ENCODE assay signal across 30 cellular contexts in genomic region chr5:17361331-17361730, GRCh38.
"Had no signal": no experiment of that assay in that cellular context is flagged by ENCODE, and none has a peak within 500 bp of the region (broad histone marks: within the 10 kb centered on the region; RNA-seq: fewer than 3 reads in every experiment).

No MANE protein-coding gene starts in this region.

- H3K27ac ChIP-seq: adrenal gland, body of pancreas, colonic mucosa, epithelial cell of prostate, esophagus squamous epithelium, gastroesophageal sphincter had no signal

- H3K27me3 ChIP-seq: adrenal gland, body of pancreas, colonic mucosa, esophagus squamous epithelium, gastroesophageal sphincter had no signal

- H3K36me3 ChIP-seq: adrenal gland, colonic mucosa, esophagus squamous epithelium, gastroesophageal sphincter had no signal

- ATAC-seq: activated CD4-positive, alpha-beta T cell treated with anti-CD3 and anti-CD28 coated beads for 36 hours; activated CD8-positive, alpha-beta memory T cell treated with anti-CD3 and anti-CD28 coated beads, Interleukin-2, amount 10 ng/mL, durations not matched to agents 7 days and 5 days; activated CD8-positive, alpha-beta T cell treated with anti-CD3 and anti-CD28 coated beads, Interleukin-2, amount 10 ng/mL, durations not matched to agents 7 days and 5 days; activated naive CD8-positive, alpha-beta T cell treated with anti-CD3 and anti-CD28 coated beads, Interleukin-2, amount 50 U/mL, for 24 hours; body of pancreas; gastroesophageal sphincter had no signal

- H3K27ac Mint-ChIP-seq: activated CD4-positive, alpha-beta memory T cell treated with anti-CD3 and anti-CD28 coated beads for 36 hours; activated CD4-positive, alpha-beta T cell treated with anti-CD3 and anti-CD28 coated beads for 36 hours; activated CD4-positive, alpha-beta T cell treated with anti-CD3 and anti-CD28 coated beads, Interleukin-2, amount 10 ng/mL, durations not matched to agents 24 days and 14 days; activated CD8-positive, alpha-beta memory T cell treated with anti-CD3 and anti-CD28 coated beads, Interleukin-2, amount 10 ng/mL, durations not matched to agents 7 days and 5 days; activated CD8-positive, alpha-beta T cell treated with anti-CD3 and anti-CD28 coated beads, Interleukin-2, amount 10 ng/mL, durations not matched to agents 7 days and 5 days; activated naive CD4-positive, alpha-beta T cell treated with anti-CD3 and anti-CD28 coated beads for 36 hours; activated naive CD4-positive, alpha-beta T cell treated with anti-CD3 and anti-CD28 coated beads, Interleukin-2, amount 50 U/mL, for 24 hours; activated naive CD8-positive, alpha-beta T cell treated with anti-CD3 and anti-CD28 coated beads for 36 hours; activated naive CD8-positive, alpha-beta T cell treated with anti-CD3 and anti-CD28 coated beads, Interleukin-2, amount 50 U/mL, for 24 hours; activated T-helper 1 cell treated with anti-CD3 and anti-CD28 coated beads, Interleukin-12 subunit alpha, Interleukin-12 subunit beta, Interleukin-2, Interleukin-4 antibody, amounts not matched to agents 30 ng/mL and 10 ng/mL and 1 ng/mL, durations not matched to agents 14 hours and 24 hours and 36 hours; activated T-helper 2 cell treated with anti-CD3 and anti-CD28 coated beads, Interferon-gamma antibody, Interleukin-2, Interleukin-4, amounts not matched to agents 10 μg/mL and 5 μg/mL and 100 μg/mL, durations not matched to agents 14 hours and 24 hours and 36 hours had no signal

- H3K36me3 Mint-ChIP-seq: activated CD4-positive, alpha-beta memory T cell treated with anti-CD3 and anti-CD28 coated beads for 36 hours; activated CD8-positive, alpha-beta memory T cell treated with anti-CD3 and anti-CD28 coated beads, Interleukin-2, amount 10 ng/mL, durations not matched to agents 7 days and 5 days; activated naive CD4-positive, alpha-beta T cell treated with anti-CD3 and anti-CD28 coated beads, Interleukin-2, amount 50 U/mL, for 24 hours; activated naive CD8-positive, alpha-beta T cell treated with anti-CD3 and anti-CD28 coated beads for 36 hours had no signal

- H3K27me3 Mint-ChIP-seq: activated CD4-positive, alpha-beta memory T cell treated with anti-CD3 and anti-CD28 coated beads for 36 hours; activated CD4-positive, alpha-beta T cell treated with anti-CD3 and anti-CD28 coated beads for 36 hours; activated CD4-positive, alpha-beta T cell treated with anti-CD3 and anti-CD28 coated beads, Interleukin-2, amount 10 ng/mL, durations not matched to agents 24 days and 14 days; activated CD8-positive, alpha-beta memory T cell treated with anti-CD3 and anti-CD28 coated beads, Interleukin-2, amount 10 ng/mL, durations not matched to agents 7 days and 5 days; activated naive CD4-positive, alpha-beta T cell treated with anti-CD3 and anti-CD28 coated beads, Interleukin-2, amount 50 U/mL, for 24 hours; activated naive CD8-positive, alpha-beta T cell treated with anti-CD3 and anti-CD28 coated beads for 36 hours; activated naive CD8-positive, alpha-beta T cell treated with anti-CD3 and anti-CD28 coated beads, Interleukin-2, amount 50 U/mL, for 24 hours had no signal

- H3K9me3 ChIP-seq: adrenal gland, colonic mucosa, esophagus squamous epithelium, gastroesophageal sphincter had no signal

- DNase-seq: activated CD4-positive, alpha-beta memory T cell treated with anti-CD3 and anti-CD28 coated beads for 36 hours; activated CD4-positive, alpha-beta T cell treated with anti-CD3 and anti-CD28 coated beads for 36 hours; activated CD4-positive, alpha-beta T cell treated with anti-CD3 and anti-CD28 coated beads, Interleukin-2, amount 10 ng/mL, durations not matched to agents 24 days and 14 days; activated CD4-positive, CD25-positive, alpha-beta regulatory T cell; activated CD4-positive, CD25-positive, alpha-beta regulatory T cell treated with anti-CD3 and anti-CD28 coated beads, Interleukin-2, amount 50 U/mL, for 72 hours; activated CD8-positive, alpha-beta memory T cell treated with anti-CD3 and anti-CD28 coated beads, Interleukin-2, amount 10 ng/mL, durations not matched to agents 7 days and 5 days; activated CD8-positive, alpha-beta memory T cell treated with anti-CD3 and anti-CD28 coated beads, Interleukin-2, amount 50 U/mL, for 4 hours; activated CD8-positive, alpha-beta T cell treated with anti-CD3 and anti-CD28 coated beads, Interleukin-2, amount 10 ng/mL, durations not matched to agents 7 days and 5 days; activated effector memory CD4-positive, alpha-beta T cell treated with anti-CD3 and anti-CD28 coated beads, Interleukin-2, amount 50 U/mL, for 16 hours; activated naive CD4-positive, alpha-beta T cell treated with anti-CD3 and anti-CD28 coated beads for 36 hours; activated naive CD8-positive, alpha-beta T cell treated with anti-CD3 and anti-CD28 coated beads for 36 hours; activated naive CD8-positive, alpha-beta T cell treated with anti-CD3 and anti-CD28 coated beads, Interleukin-2, amount 50 U/mL, for 24 hours; activated T-cell treated with anti-CD3 and anti-CD28 coated beads, Interleukin-2, amount 50 U/mL, for 1 hour; activated T-cell treated with anti-CD3 and anti-CD28 coated beads, Interleukin-2, amount 50 U/mL, for 48 hours; adrenal gland; amygdala; aorta; body of pancreas; central memory CD4-positive, alpha-beta T cell; cerebellar nuclear complex; colonic mucosa; effector CD8-positive, alpha-beta T cell; esophagus squamous epithelium; foreskin melanocyte; T-helper 2 cell had no signal

- H3K4me3 ChIP-seq: adrenal gland, body of pancreas, colonic mucosa, esophagus squamous epithelium, gastroesophageal sphincter had no signal

- H3K4me1 Mint-ChIP-seq: activated CD4-positive, alpha-beta T cell treated with anti-CD3 and anti-CD28 coated beads for 36 hours; activated CD4-positive, alpha-beta T cell treated with anti-CD3 and anti-CD28 coated beads, Interleukin-2, amount 10 ng/mL, durations not matched to agents 24 days and 14 days; activated CD8-positive, alpha-beta memory T cell treated with anti-CD3 and anti-CD28 coated beads, Interleukin-2, amount 10 ng/mL, durations not matched to agents 7 days and 5 days; activated naive CD4-positive, alpha-beta T cell treated with anti-CD3 and anti-CD28 coated beads, Interleukin-2, amount 50 U/mL, for 24 hours; activated naive CD8-positive, alpha-beta T cell treated with anti-CD3 and anti-CD28 coated beads for 36 hours; activated naive CD8-positive, alpha-beta T cell treated with anti-CD3 and anti-CD28 coated beads, Interleukin-2, amount 50 U/mL, for 24 hours had no signal

- H3K4me3 Mint-ChIP-seq: activated CD4-positive, alpha-beta memory T cell treated with anti-CD3 and anti-CD28 coated beads for 36 hours; activated CD4-positive, alpha-beta T cell treated with anti-CD3 and anti-CD28 coated beads for 36 hours; activated CD4-positive, alpha-beta T cell treated with anti-CD3 and anti-CD28 coated beads, Interleukin-2, amount 10 ng/mL, durations not matched to agents 24 days and 14 days; activated CD8-positive, alpha-beta memory T cell treated with anti-CD3 and anti-CD28 coated beads, Interleukin-2, amount 10 ng/mL, durations not matched to agents 7 days and 5 days; activated CD8-positive, alpha-beta T cell treated with anti-CD3 and anti-CD28 coated beads, Interleukin-2, amount 10 ng/mL, durations not matched to agents 7 days and 5 days; activated naive CD4-positive, alpha-beta T cell treated with anti-CD3 and anti-CD28 coated beads for 36 hours; activated naive CD4-positive, alpha-beta T cell treated with anti-CD3 and anti-CD28 coated beads, Interleukin-2, amount 50 U/mL, for 24 hours; activated naive CD8-positive, alpha-beta T cell treated with anti-CD3 and anti-CD28 coated beads for 36 hours; activated naive CD8-positive, alpha-beta T cell treated with anti-CD3 and anti-CD28 coated beads, Interleukin-2, amount 50 U/mL, for 24 hours; activated T-helper 1 cell treated with anti-CD3 and anti-CD28 coated beads, Interleukin-12 subunit alpha, Interleukin-12 subunit beta, Interleukin-2, Interleukin-4 antibody, amounts not matched to agents 30 ng/mL and 10 ng/mL and 1 ng/mL, durations not matched to agents 14 hours and 24 hours and 36 hours had no signal

- H3K4me1 ChIP-seq: adrenal gland, body of pancreas, colonic mucosa, gastroesophageal sphincter had no signal
